In genomic region chr2:142874293-142874814, GRCh38 we compare ENCODE assay signal across 1 cellular context.
TF ChIP-seq lines count a peak whose summit lies in the region.

No MANE protein-coding gene starts in this region.

TF ChIP-seq in HepG2, 621 proteins besides CTCF, POLR2A, EP300 and RAD21 (continued from another document and continues in another):
- TF ChIP-seq HNF1A (IDR thresholded peaks at IDR 0.05; ENCODE audit: low read depth), result 0 out of 2 replicates have a peak, but pooled peaks have one; percentile 36
- no peak for TF ChIP-seq HNF1A (CRISPR knock-in tag; IDR thresholded peaks at IDR 0.05; ENCODE audit: borderline replicate concordance)
- no peak for TF ChIP-seq YEATS4 (CRISPR knock-in tag; IDR thresholded peaks at IDR 0.05; ENCODE audit: borderline replicate concordance)
- TF ChIP-seq ZFP1 (CRISPR knock-in tag; IDR thresholded peaks at IDR 0.05), result 0 out of 2 replicates have a peak, but pooled peaks have one; percentile 18
- no peak; the same call in 1 of the 2 replicates for TF ChIP-seq NCOR1 (IDR thresholded peaks at IDR 0.05; ENCODE audit: borderline replicate concordance, low read length)
- 0 out of 2 replicates have a peak, but pooled peaks have one; percentile 46 for TF ChIP-seq ZNF331 (CRISPR knock-in tag; IDR thresholded peaks at IDR 0.05)
- no peak for TF ChIP-seq ZNF782 (CRISPR knock-in tag; IDR thresholded peaks at IDR 0.05; ENCODE audit: borderline replicate concordance)
- TF ChIP-seq ZNF780A (CRISPR knock-in tag; IDR thresholded peaks at IDR 0.05), result no peak
- no peak for TF ChIP-seq SMYD3 (CRISPR knock-in tag; IDR thresholded peaks at IDR 0.05)
- TF ChIP-seq PCBP2 (optimal IDR thresholded peaks at IDR 0.05; ENCODE audit: low read depth, low read length, poor library complexity, severe bottlenecking), result no peak
- TF ChIP-seq CEBPB (IDR thresholded peaks at IDR 0.05; ENCODE audit: borderline replicate concordance, low read depth, low read length), result peak; percentile 85; the same call in 1 of the 2 replicates
- TF ChIP-seq ZMYM3 (CRISPR knock-in tag; IDR thresholded peaks at IDR 0.05), result no peak
- no peak for TF ChIP-seq ADNP (CRISPR knock-in tag; IDR thresholded peaks at IDR 0.05)
- no peak for TF ChIP-seq ZBTB8A (CRISPR knock-in tag; IDR thresholded peaks at IDR 0.05; ENCODE audit: borderline replicate concordance, low read depth)
- no peak; the same call in 1 of the 2 replicates for TF ChIP-seq KAT7 (CRISPR knock-in tag; IDR thresholded peaks at IDR 0.05; ENCODE audit: borderline replicate concordance)
- 0 out of 2 replicates have a peak, but pooled peaks have one; percentile 48 for TF ChIP-seq JUN (CRISPR knock-in tag; IDR thresholded peaks at IDR 0.05)
- no peak for TF ChIP-seq TOE1 (CRISPR knock-in tag; IDR thresholded peaks at IDR 0.05)
- TF ChIP-seq HIC2 (CRISPR knock-in tag; IDR thresholded peaks at IDR 0.05; ENCODE audit: low read depth), result no peak
- TF ChIP-seq ZNF124 (CRISPR knock-in tag; IDR thresholded peaks at IDR 0.05), result 0 out of 2 replicates have a peak, but pooled peaks have one; percentile 30
- no peak for TF ChIP-seq ZNF615 (CRISPR knock-in tag; IDR thresholded peaks at IDR 0.05; ENCODE audit: borderline replicate concordance)
- no peak for TF ChIP-seq ZNF570 (CRISPR knock-in tag; IDR thresholded peaks at IDR 0.05; ENCODE audit: borderline replicate concordance)
- TF ChIP-seq CEBPG (CRISPR knock-in tag; IDR thresholded peaks at IDR 0.05), result peak; percentile 68
- TF ChIP-seq NFYB (CRISPR knock-in tag; IDR thresholded peaks at IDR 0.05), result no peak
- peak; percentile 79 for TF ChIP-seq NFIC (IDR thresholded peaks at IDR 0.05; ENCODE audit: low read length)
- TF ChIP-seq MEIS2 (CRISPR knock-in tag; IDR thresholded peaks at IDR 0.05), result no peak
- TF ChIP-seq ATF5 (CRISPR knock-in tag; IDR thresholded peaks at IDR 0.05; ENCODE audit: low read depth), result no peak
- no peak for TF ChIP-seq SP2 (CRISPR knock-in tag; IDR thresholded peaks at IDR 0.05)
- TF ChIP-seq ZNF616 (CRISPR knock-in tag; IDR thresholded peaks at IDR 0.05; ENCODE audit: low read depth), result no peak
- TF ChIP-seq ZBTB25 (CRISPR knock-in tag; IDR thresholded peaks at IDR 0.05), result 0 out of 2 replicates have a peak, but pooled peaks have one; percentile 18
- no peak for TF ChIP-seq HNRNPK (IDR thresholded peaks at IDR 0.05; ENCODE audit: low read depth, low read length, poor library complexity, severe bottlenecking)
- TF ChIP-seq KDM5A (IDR thresholded peaks at IDR 0.05; ENCODE audit: borderline replicate concordance, low read length), result no peak
- no peak for TF ChIP-seq NFAT5 (CRISPR knock-in tag; IDR thresholded peaks at IDR 0.05)
- no peak for TF ChIP-seq SSRP1 (CRISPR knock-in tag; IDR thresholded peaks at IDR 0.05)
- no peak for TF ChIP-seq SMARCE1 (IDR thresholded peaks at IDR 0.05; ENCODE audit: borderline replicate concordance)
- peak; percentile 40; the same call in 1 of the 2 replicates for TF ChIP-seq ETV5 (CRISPR knock-in tag; IDR thresholded peaks at IDR 0.05; ENCODE audit: borderline replicate concordance)
- no peak for TF ChIP-seq ZNF724P (CRISPR knock-in tag; IDR thresholded peaks at IDR 0.05; ENCODE audit: borderline replicate concordance)
- TF ChIP-seq MAF1 (CRISPR knock-in tag; IDR thresholded peaks at IDR 0.05; ENCODE audit: borderline replicate concordance), result no peak
- no peak for TF ChIP-seq ATM (IDR thresholded peaks at IDR 0.05; ENCODE audit: borderline replicate concordance)
- no peak for TF ChIP-seq CREB1 (IDR thresholded peaks at IDR 0.05)
- TF ChIP-seq CREB1 (CRISPR knock-in tag; IDR thresholded peaks at IDR 0.05), result peak; percentile 74
- TF ChIP-seq WIZ (CRISPR knock-in tag; IDR thresholded peaks at IDR 0.05), result no peak
- no peak for TF ChIP-seq ZKSCAN1 (IDR thresholded peaks at IDR 0.05; ENCODE audit: low read length)
- TF ChIP-seq ZBTB39 (CRISPR knock-in tag; IDR thresholded peaks at IDR 0.05), result no peak
- no peak for TF ChIP-seq JUNB (CRISPR knock-in tag; IDR thresholded peaks at IDR 0.05; ENCODE audit: borderline replicate concordance)
- TF ChIP-seq TCF7L2 (IDR thresholded peaks at IDR 0.05; ENCODE audit: low read depth, low read length), result no peak
- TF ChIP-seq HOXA9 (CRISPR knock-in tag; IDR thresholded peaks at IDR 0.05; ENCODE audit: borderline replicate concordance), result no peak
- no peak for TF ChIP-seq KAT2B (IDR thresholded peaks at IDR 0.05; ENCODE audit: borderline replicate concordance, low read depth, low read length)
- no peak for TF ChIP-seq SMARCC2 (IDR thresholded peaks at IDR 0.05)
- TF ChIP-seq ZNF577 (CRISPR knock-in tag; IDR thresholded peaks at IDR 0.05; ENCODE audit: borderline replicate concordance, low read depth), result no peak
- no peak for TF ChIP-seq NR1H2 (CRISPR knock-in tag; IDR thresholded peaks at IDR 0.05; ENCODE audit: borderline replicate concordance, low read depth)
- no peak for TF ChIP-seq MBNL3 (CRISPR knock-in tag; conservative IDR thresholded peaks at IDR 0.05)
- TF ChIP-seq ZSCAN5A (CRISPR knock-in tag; IDR thresholded peaks at IDR 0.05; ENCODE audit: borderline replicate concordance), result no peak
- TF ChIP-seq DNMT3B (CRISPR knock-in tag; conservative IDR thresholded peaks at IDR 0.05), result no peak; the same call in 1 of the 2 replicates
